Comparison of ENCODE assay signal across 19 cellular contexts in the genomic region with DNA sequence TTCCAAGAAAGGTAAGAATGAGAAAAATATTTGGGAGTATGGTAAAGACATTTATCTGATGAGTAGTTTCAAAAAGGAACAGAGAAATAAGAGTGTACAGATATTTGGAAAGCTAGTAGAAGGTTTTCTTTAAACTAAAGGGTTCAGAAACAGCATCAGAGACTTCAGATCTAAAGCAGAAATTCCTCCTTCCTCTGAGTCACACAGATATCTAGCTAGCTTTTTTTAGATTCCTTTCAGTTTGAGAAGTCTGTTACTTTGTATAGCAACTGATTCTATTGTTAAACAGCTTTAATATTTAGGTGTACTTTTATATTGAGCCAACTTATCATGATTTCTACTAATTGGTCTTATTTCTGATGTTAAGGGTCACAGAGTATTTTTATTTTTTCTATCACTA. TPM values are rescaled to one million over a fixed set of nuclear protein-coding genes. Genes with fewer than 3 reads are reported as not detected.
A peak's percentile ranks its signal among the peaks of the same experiment; 100 is the strongest.
DNase-seq lines count a peak whose midpoint lies in the region; ATAC-seq and FAIRE-seq lines count a peak whose summit lies in the region.
"Had no signal": no experiment of that assay in that cellular context is flagged by ENCODE, and none has a peak within 500 bp of the region (broad histone marks: within the 10 kb centered on the region; RNA-seq: fewer than 3 reads in every experiment).

No MANE protein-coding gene starts in this region.

- no peak overlapping the region for H4K8ac ChIP-seq in mesenchymal stem cell (ENCODE audit: low read length)

- no peak overlapping the region for H3K23ac ChIP-seq in mesenchymal stem cell (ENCODE audit: low read length in 2 of 2)

- H2BK15ac ChIP-seq in mesenchymal stem cell (ENCODE audit: low read depth, poor library complexity, severe bottlenecking), result no peak overlapping the region

- H3K14ac ChIP-seq in mesenchymal stem cell (ENCODE audit: low read length in 2 of 2), result no peak overlapping the region

- H3K79me1 ChIP-seq in mesenchymal stem cell (replicated peaks; ENCODE audit: low read length, poor library complexity, severe bottlenecking), result no peaks in the 10 kb centered on the region

- no peak overlapping the region for H3K4me2 ChIP-seq in mesenchymal stem cell (ENCODE audit: low read length, poor library complexity, severe bottlenecking)

- H3K36me3 ChIP-seq in adipocyte (ENCODE audit: control insufficient read depth, insufficient read depth, low read length, severe bottlenecking) (peaks cover 5% of the 10 kb centered on the region), mesenchymal stem cell (ENCODE audit: control insufficient read depth in 1 of 2, insufficient read depth in 2 of 2, low read depth in 1 of 2, low read length in 2 of 2) (peaks cover 0 to 9% of the 10 kb centered on the region in 2 experiments)
- H3K36me3 ChIP-seq: BLaER1 treated with 17β-estradiol and CSF1 and Interleukin-3, amounts not matched to agents 10 nM and 100 nM; uterus had no signal

- H3K4ac ChIP-seq in mesenchymal stem cell (ENCODE audit: low read depth in 1 of 2, low read length in 2 of 2), result no peak overlapping the region

- no peak overlapping the region for H2BK5ac ChIP-seq in mesenchymal stem cell (ENCODE audit: low read depth, low read length, poor library complexity, severe bottlenecking)

- no peak overlapping the region for H2AK5ac ChIP-seq in mesenchymal stem cell (ENCODE audit: low read length, severe bottlenecking)

- no peak overlapping the region for H3K27ac ChIP-seq in mesenchymal stem cell (ENCODE audit: low read length, poor library complexity, severe bottlenecking)
- H3K27ac ChIP-seq: BLaER1 treated with 17β-estradiol and CSF1 and Interleukin-3, amounts not matched to agents 10 nM and 100 nM; coronary artery; uterus had no signal

- FAIRE-seq in G401.6 (lab: Jason Lieb, UNC) (peak; percentile 19), urothelium cell line (lab: Jason Lieb, UNC) (no peak)

- DNase-seq in adipocyte (ENCODE audit: low read depth) (peak; percentile 20), urothelium cell line (ENCODE audit: low spot score) (no peak), AG20443 (ENCODE audit: low spot score) (no peak), mesenchymal stem cell (no peak)
- no peak for DNase-seq in activated effector memory CD4-positive, alpha-beta T cell treated with Interleukin-2 at 50 U/mL for 16 hours
- DNase-seq: activated T-cell treated with anti-CD3 and anti-CD28 coated beads, Interleukin-2, amount 50 U/mL, for 48 hours; natural killer cell; NCI-H1105 treated with DMSO at 0.1 percent for 48 hours; NCI-H2107; NCI-H510A treated with DMSO at 0.1 percent for 48 hours; T1000; uterus had no signal

- H2BK120ac ChIP-seq in mesenchymal stem cell (ENCODE audit: low read depth, low read length), result no peak overlapping the region

- ATAC-seq in GM18868 (IDR thresholded peaks at IDR 0.05; ENCODE audit: unreplicated experiment) (peak; percentile 84), HG03442 (IDR thresholded peaks at IDR 0.05; ENCODE audit: unreplicated experiment) (peak; percentile 53)
- ATAC-seq: activated CD4-positive, CD25-positive, alpha-beta regulatory T cell treated with anti-CD3 and anti-CD28 coated beads, Interleukin-2, amount 50 U/mL, for 24 hours; activated naive CD4-positive, alpha-beta T cell treated with anti-CD3 and anti-CD28 coated beads, Interleukin-2, amount 50 U/mL, for 72 hours; natural killer cell had no signal

- H3K4me1 ChIP-seq in adipocyte (ENCODE audit: control insufficient read depth, insufficient read depth, low read length) (no peaks in the 10 kb centered on the region), mesenchymal stem cell (ENCODE audit: control insufficient read depth, insufficient read depth, low read depth, low read length) (no peaks in the 10 kb centered on the region)
- H3K4me1 ChIP-seq: uterus had no signal

- H3K9ac ChIP-seq in adipocyte (ENCODE audit: low read length) (no peak overlapping the region), mesenchymal stem cell (ENCODE audit: low read length) (no peak overlapping the region)
- H3K9ac ChIP-seq: BLaER1 treated with 17β-estradiol and CSF1 and Interleukin-3, amounts not matched to agents 10 nM and 100 nM had no signal

- H3K4me3 ChIP-seq in adipocyte (ENCODE audit: low read length) (no peak overlapping the region), mesenchymal stem cell (ENCODE audit: insufficient read depth in 1 of 2, low read depth in 1 of 2, low read length in 2 of 2) (no peak overlapping the region)
- H3K4me3 ChIP-seq: BLaER1 treated with 17β-estradiol and CSF1 and Interleukin-3, amounts not matched to agents 10 nM and 100 nM; coronary artery; uterus had no signal

- H3K18ac ChIP-seq in mesenchymal stem cell (ENCODE audit: low read depth in 1 of 2, low read length in 2 of 2), result no peak overlapping the region

- no peaks in the 10 kb centered on the region for H3K9me3 ChIP-seq in adipocyte (ENCODE audit: control insufficient read depth, low read length)
- H3K9me3 ChIP-seq in mesenchymal stem cell (ENCODE audit: control insufficient read depth, low read length), result no peaks in the 10 kb centered on the region
- H3K9me3 ChIP-seq: BLaER1 treated with 17β-estradiol and CSF1 and Interleukin-3, amounts not matched to agents 10 nM and 100 nM; uterus had no signal

- H4K91ac ChIP-seq in mesenchymal stem cell (ENCODE audit: low read length), result no peak overlapping the region

- H2BK12ac ChIP-seq in mesenchymal stem cell (ENCODE audit: low read length in 2 of 2), result no peak overlapping the region

- H2AFZ ChIP-seq in mesenchymal stem cell (ENCODE audit: low read depth, low read length), result no peak overlapping the region

- H3K27me3 ChIP-seq in adipocyte (replicated peaks; ENCODE audit: control insufficient read depth, insufficient read depth, low read length) (no peaks in the 10 kb centered on the region), mesenchymal stem cell (ENCODE audit: control insufficient read depth in 1 of 2, insufficient read depth in 1 of 2, low read length in 2 of 2) (no peaks in the 10 kb centered on the region)
- H3K27me3 ChIP-seq: BLaER1 treated with 17β-estradiol and CSF1 and Interleukin-3, amounts not matched to agents 10 nM and 100 nM; uterus had no signal

RNA-seq across cellular contexts. Expression of a gene that starts 4.7 kb away (rescaled TPM):
- polyA plus RNA-seq in mesenchymal stem cell (2013, experiment 1 of 2), result 0.77 TPM
- 0.71 TPM for polyA plus RNA-seq in mesenchymal stem cell (2013, experiment 2 of 2)

RNA-seq across cellular contexts. Expression of a gene that starts 41.2 kb away (rescaled TPM):
- not detected for polyA plus RNA-seq in mesenchymal stem cell (2013, experiment 1 of 2)
- not detected for polyA plus RNA-seq in mesenchymal stem cell (2013, experiment 2 of 2)

RNA-seq across cellular contexts. Expression of a gene that starts 50.6 kb away (rescaled TPM):
- 17.3 TPM for polyA plus RNA-seq in mesenchymal stem cell (2013, experiment 1 of 2)
- 14.9 TPM for polyA plus RNA-seq in mesenchymal stem cell (2013, experiment 2 of 2)
